Comparison of ENCODE assay signal across 10 cellular contexts in the genomic region with DNA sequence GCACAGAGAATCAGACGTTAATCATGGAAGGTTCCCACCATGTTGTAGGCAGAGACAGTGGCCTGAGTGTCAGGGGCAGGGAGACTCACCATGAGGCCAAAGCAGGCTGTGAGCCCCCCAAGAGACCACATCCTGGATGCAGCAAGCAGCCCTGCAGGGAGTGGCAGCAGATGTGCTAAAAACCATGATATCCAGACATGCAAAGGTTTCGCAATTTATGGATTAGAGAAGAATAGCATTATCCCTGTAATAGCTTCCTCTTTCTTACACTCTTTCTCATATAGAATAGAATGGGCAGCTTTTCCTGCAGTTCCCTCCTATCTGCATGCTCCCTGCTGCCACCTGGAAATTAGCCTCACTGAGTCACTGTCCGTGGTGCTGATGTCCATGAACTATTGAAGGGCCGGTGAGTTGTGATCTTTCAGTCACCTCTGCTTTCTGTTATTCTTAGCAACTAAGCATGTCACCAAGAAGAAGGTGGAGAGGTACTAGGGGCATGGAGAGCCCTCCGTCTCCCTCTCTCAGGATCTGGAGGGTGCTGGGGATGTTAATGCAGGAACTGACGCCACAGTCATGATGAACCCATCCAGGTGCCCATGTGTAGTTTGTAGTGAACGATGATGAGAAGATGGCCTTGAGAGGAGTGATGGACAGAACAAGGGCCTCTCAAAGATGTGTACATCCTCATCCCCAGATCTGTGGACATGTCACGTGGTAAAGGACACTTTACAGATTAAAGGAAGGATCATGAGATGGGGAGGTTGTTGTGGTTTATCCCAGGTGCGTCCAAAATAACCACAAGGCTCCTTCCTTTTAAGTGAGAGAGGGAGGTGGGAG. TPM values are rescaled to one million over a fixed set of nuclear protein-coding genes. Genes with fewer than 3 reads are reported as not detected.
DNase-seq lines count a peak whose midpoint lies in the region; ATAC-seq lines count a peak whose summit lies in the region.
"Had no signal": no experiment of that assay in that cellular context is flagged by ENCODE, and none has a peak within 500 bp of the region (broad histone marks: within the 10 kb centered on the region; RNA-seq: fewer than 3 reads in every experiment).

No MANE protein-coding gene starts in this region.

- H3K27me3 ChIP-seq in NT2/D1 (ENCODE audit: insufficient read depth, insufficient read length), result peaks cover 93% of the 10 kb centered on the region
- H3K27me3 ChIP-seq: colonic mucosa had no signal

- H3K4me3 ChIP-seq in NT2/D1 (ENCODE audit: insufficient read length, low read depth), result no peak overlapping the region
- H3K4me3 ChIP-seq: colonic mucosa had no signal

- H3K4me3 Mint-ChIP-seq in activated CD4-positive, alpha-beta T cell treated with anti-CD3 and anti-CD28 coated beads, Interleukin-2, amount 10 ng/mL, durations not matched to agents 24 days and 14 days, result no peak overlapping the region

- H3K27me3 Mint-ChIP-seq in activated CD4-positive, alpha-beta T cell treated with anti-CD3 and anti-CD28 coated beads, Interleukin-2, amount 10 ng/mL, durations not matched to agents 24 days and 14 days, result peaks cover 8% of the 10 kb centered on the region
- H3K27me3 Mint-ChIP-seq: progenitor cell of endocrine pancreas had no signal

- peak; percentile 65 for DNase-seq in activated CD4-positive, alpha-beta T cell treated with anti-CD3 and anti-CD28 coated beads, Interleukin-2, amount 10 ng/mL, durations not matched to agents 24 days and 14 days
- no peak for DNase-seq in activated CD4-positive, alpha-beta T cell treated with anti-CD3 and anti-CD28 coated beads for 4 hours
- DNase-seq in NT2/D1 (ENCODE audit: low read depth, low spot score) (peak; percentile 3), ecto neural progenitor cell (ENCODE audit: low spot score) (peak; percentile 47), smooth muscle cell of the brain vasculature (ENCODE audit: low read depth, low spot score) (peak; percentile 1), sciatic nerve (ENCODE audit: low spot score) (no peak), T1000 (lab: John Stamatoyannopoulos, UW) (no peak)
- DNase-seq: colonic mucosa had no signal

- H3K9me3 ChIP-seq in NT2/D1 (ENCODE audit: insufficient read depth, low read length), result no peaks in the 10 kb centered on the region
- H3K9me3 ChIP-seq: colonic mucosa had no signal

- H3K4me1 Mint-ChIP-seq in activated CD4-positive, alpha-beta T cell treated with anti-CD3 and anti-CD28 coated beads, Interleukin-2, amount 10 ng/mL, durations not matched to agents 24 days and 14 days, result no peaks in the 10 kb centered on the region

- no peaks in the 10 kb centered on the region for H3K9me3 Mint-ChIP-seq in activated CD4-positive, alpha-beta T cell treated with anti-CD3 and anti-CD28 coated beads, Interleukin-2, amount 10 ng/mL, durations not matched to agents 24 days and 14 days

- H3K36me3 ChIP-seq in NT2/D1 (ENCODE audit: insufficient read depth, insufficient read length, low read length), result no peaks in the 10 kb centered on the region
- H3K36me3 ChIP-seq: colonic mucosa had no signal

- intact Hi-C loops in activated CD4-positive, alpha-beta T cell treated with anti-CD3 and anti-CD28 coated beads, Interleukin-2, amount 10 ng/mL, durations not matched to agents 24 days and 14 days (cut with micrococcal nuclease), result no loop called here
- intact Hi-C loops in sciatic nerve (cut with DNase I), result no loop called here

- H3K9ac ChIP-seq in NT2/D1 (ENCODE audit: insufficient read length, low read depth), result no peak overlapping the region

- no peaks in the 10 kb centered on the region for H3K36me3 Mint-ChIP-seq in activated CD4-positive, alpha-beta T cell treated with anti-CD3 and anti-CD28 coated beads, Interleukin-2, amount 10 ng/mL, durations not matched to agents 24 days and 14 days (ENCODE audit: low read depth)

- no peaks in the 10 kb centered on the region for H3K4me1 ChIP-seq in NT2/D1 (ENCODE audit: insufficient read depth, insufficient read length)
- H3K4me1 ChIP-seq: colonic mucosa had no signal

- no peak for ATAC-seq in sciatic nerve
- ATAC-seq in HG02884 (IDR thresholded peaks at IDR 0.05; ENCODE audit: unreplicated experiment), result no peak

- no peak overlapping the region for H3K27ac Mint-ChIP-seq in activated CD4-positive, alpha-beta T cell treated with anti-CD3 and anti-CD28 coated beads, Interleukin-2, amount 10 ng/mL, durations not matched to agents 24 days and 14 days
- H3K27ac Mint-ChIP-seq: progenitor cell of endocrine pancreas had no signal

RNA-seq across cellular contexts. Expression of a gene that starts 9.9 kb away (rescaled TPM):
- not detected in 2 replicates for total RNA-seq in activated CD4-positive, alpha-beta T cell treated with anti-CD3 and anti-CD28 coated beads, Interleukin-2, amount 10 ng/mL, durations not matched to agents 24 days and 14 days
- total RNA-seq in sciatic nerve, result 1.9 TPM
- total RNA-seq: colonic mucosa, progenitor cell of endocrine pancreas had no signal

RNA-seq across cellular contexts. Expression of a gene that starts 41.0 kb away (rescaled TPM):
- 31.1 and 32.8 TPM in 2 replicates for total RNA-seq in activated CD4-positive, alpha-beta T cell treated with anti-CD3 and anti-CD28 coated beads, Interleukin-2, amount 10 ng/mL, durations not matched to agents 24 days and 14 days
- total RNA-seq in sciatic nerve, result 2.5 TPM
- total RNA-seq: progenitor cell of endocrine pancreas had no signal

Comparison
In these comparisons a context has a peak if more than half of its experiments do, and no peak if none do; other contexts are left out.
1. DNase-seq: peak in activated CD4-positive, alpha-beta T cell treated with anti-CD3 and anti-CD28 coated beads, Interleukin-2, amount 10 ng/mL, durations not matched to agents 24 days and 14 days (single experiment), NT2/D1 (single experiment), ecto neural progenitor cell (single experiment) and smooth muscle cell of the brain vasculature (single experiment); none in activated CD4-positive, alpha-beta T cell treated with anti-CD3 and anti-CD28 coated beads for 4 hours (0 of 2), sciatic nerve (single experiment) and T1000 (single experiment).